ENCODE assay signal across 14 cellular contexts in the genomic region with DNA sequence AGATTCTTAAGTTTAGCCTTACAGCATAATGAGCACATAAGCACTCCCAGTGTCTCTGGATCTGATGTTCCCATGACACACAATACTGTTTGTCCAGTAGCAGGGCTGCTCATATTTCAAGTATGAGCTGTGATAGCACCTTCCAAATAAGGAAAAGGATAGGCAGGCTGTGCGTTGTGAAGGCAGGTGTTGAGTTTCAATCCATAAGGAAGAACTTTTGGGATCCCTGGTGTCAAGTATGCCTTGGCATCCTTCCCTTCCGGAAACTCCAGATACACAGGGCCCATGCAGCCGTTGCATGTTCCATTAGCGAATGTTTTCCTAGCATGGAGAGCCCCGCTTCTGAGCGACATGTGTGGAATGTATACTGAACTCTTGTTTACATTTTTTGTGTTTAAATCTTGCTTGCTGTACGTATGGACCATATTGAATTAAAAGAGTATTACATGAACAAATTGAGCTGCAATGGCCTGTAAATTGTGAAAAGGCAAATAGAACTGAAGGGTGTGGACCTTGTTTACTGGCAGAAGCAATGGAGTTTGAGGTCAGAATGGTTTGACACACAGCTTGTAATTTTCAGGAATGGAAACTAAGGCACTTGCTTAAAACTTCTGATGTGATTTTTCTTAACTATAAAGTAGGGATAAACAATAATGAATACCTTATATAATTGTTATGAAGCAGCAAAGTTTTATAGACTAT. TPM values are rescaled to one million over a fixed set of nuclear protein-coding genes. Genes with fewer than 3 reads are reported as not detected.
DNase-seq lines count a peak whose midpoint lies in the region; ATAC-seq and TF ChIP-seq lines count a peak whose summit lies in the region.
"Had no signal": no experiment of that assay in that cellular context is flagged by ENCODE, and none has a peak within 500 bp of the region (broad histone marks: within the 10 kb centered on the region; RNA-seq: fewer than 3 reads in every experiment).

No MANE protein-coding gene starts in this region.

- H3K4me1 ChIP-seq in GM23338 (ENCODE audit: insufficient read depth), result 0 out of 2 replicates have a peak, but pooled peaks cover 5% of the 10 kb centered on the region

- H3K4me3 ChIP-seq in GM23338 (no peak overlapping the region), choroid plexus epithelial cell (ENCODE audit: low read depth, low read length) (no peak overlapping the region)

- H4K20me1 ChIP-seq in GM23338 (replicated peaks; ENCODE audit: insufficient read depth), result no peaks in the 10 kb centered on the region

- H2AFZ ChIP-seq in GM23338, result no peak overlapping the region

- H3K27me3 Mint-ChIP-seq in GM23338 (ENCODE audit: insufficient read depth, low read depth, poor library complexity), result peaks cover 8% of the 10 kb centered on the region
- H3K27me3 Mint-ChIP-seq: CD4-positive, alpha-beta T cell had no signal

- TF ChIP-seq CTCF in GM23338 (conservative IDR thresholded peaks at IDR 0.05; ENCODE audit: low read depth in 2 of 2), result no peak
- TF ChIP-seq CTCF in choroid plexus epithelial cell (conservative IDR thresholded peaks at IDR 0.05; ENCODE audit: low read depth, low read length), result no peak

- ATAC-seq in GM23338 (no peak), GM18498 (IDR thresholded peaks at IDR 0.05; ENCODE audit: unreplicated experiment) (no peak)
- ATAC-seq: naive thymus-derived CD8-positive, alpha-beta T cell had no signal

- H3K9me3 Mint-ChIP-seq in GM23338, result peaks cover 9% of the 10 kb centered on the region; the same call in 1 of the 3 replicates
- H3K9me3 Mint-ChIP-seq: CD4-positive, alpha-beta T cell had no signal

- H3K27ac ChIP-seq in GM23338 (ENCODE audit: low read depth) (no peak overlapping the region), substantia nigra (ENCODE audit: low read depth, low read length, poor library complexity, severe bottlenecking) (no peak overlapping the region)

- H3K4me3 Mint-ChIP-seq in GM23338, result no peak overlapping the region
- H3K4me3 Mint-ChIP-seq: brain; CD4-positive, alpha-beta T cell; naive thymus-derived CD8-positive, alpha-beta T cell had no signal

- H3K27ac Mint-ChIP-seq in GM23338, result no peak overlapping the region
- H3K27ac Mint-ChIP-seq: CD4-positive, alpha-beta T cell; naive thymus-derived CD8-positive, alpha-beta T cell had no signal

- DNase-seq in GM23338 (ENCODE audit: low spot score) (peak; percentile 32), NCI-H2196 treated with DMSO at 0.1 percent for 48 hours (lab: John Stamatoyannopoulos, UW; ENCODE audit: unreplicated experiment) (peak; percentile 76), choroid plexus epithelial cell (ENCODE audit: low read depth) (peak; percentile 9), non-pigmented ciliary epithelial cell (ENCODE audit: low read depth) (peak; percentile 5), HK-2 (ENCODE audit: unreplicated experiment) (no peak), substantia nigra (lab: John Stamatoyannopoulos, UW) (no peak)
- no peak for DNase-seq in activated CD4-positive, alpha-beta T cell treated with anti-CD3 and anti-CD28 coated beads, Interleukin-2, amount 50 U/mL, for 4 hours
- DNase-seq: activated CD4-positive, alpha-beta T cell treated with anti-CD3 and anti-CD28 coated beads, Interleukin-2, amount 50 U/mL, for 1 hour; CD4-positive, alpha-beta T cell; IMR-90; naive thymus-derived CD8-positive, alpha-beta T cell had no signal

- peaks cover 4% of the 10 kb centered on the region; the same call in 1 of the 2 replicates for H3K9me2 ChIP-seq in GM23338 (ENCODE audit: insufficient read depth)

- H3K4me2 ChIP-seq in GM23338, result 0 out of 2 replicates have a peak overlapping the region, but pooled peaks have one; percentile 21

- H3K27me3 ChIP-seq in GM23338 (ENCODE audit: insufficient read depth), result no peaks in the 10 kb centered on the region

- peaks cover 8% of the 10 kb centered on the region; the same call in 2 of the 3 replicates for H3K4me1 Mint-ChIP-seq in GM23338
- H3K4me1 Mint-ChIP-seq: naive thymus-derived CD8-positive, alpha-beta T cell had no signal

- H3K36me3 Mint-ChIP-seq in GM23338 (ENCODE audit: low read depth), result no peaks in the 10 kb centered on the region
- H3K36me3 Mint-ChIP-seq: brain; naive thymus-derived CD8-positive, alpha-beta T cell had no signal

- no peaks in the 10 kb centered on the region for H3F3A ChIP-seq in GM23338 (replicated peaks; ENCODE audit: low read depth)

- no peaks in the 10 kb centered on the region for H3K79me2 ChIP-seq in GM23338 (replicated peaks; ENCODE audit: insufficient read depth)

- H3K36me3 ChIP-seq in GM23338 (ENCODE audit: insufficient read depth), result no peaks in the 10 kb centered on the region

TF ChIP-seq in GM23338, 12 proteins besides CTCF, POLR2A, EP300 and RAD21:
- TF ChIP-seq NANOG (IDR thresholded peaks at IDR 0.05; ENCODE audit: borderline replicate concordance), result no peak
- no peak for TF ChIP-seq STAT1 (IDR thresholded peaks at IDR 0.05; ENCODE audit: unreplicated experiment)
- TF ChIP-seq, protein P1, sequence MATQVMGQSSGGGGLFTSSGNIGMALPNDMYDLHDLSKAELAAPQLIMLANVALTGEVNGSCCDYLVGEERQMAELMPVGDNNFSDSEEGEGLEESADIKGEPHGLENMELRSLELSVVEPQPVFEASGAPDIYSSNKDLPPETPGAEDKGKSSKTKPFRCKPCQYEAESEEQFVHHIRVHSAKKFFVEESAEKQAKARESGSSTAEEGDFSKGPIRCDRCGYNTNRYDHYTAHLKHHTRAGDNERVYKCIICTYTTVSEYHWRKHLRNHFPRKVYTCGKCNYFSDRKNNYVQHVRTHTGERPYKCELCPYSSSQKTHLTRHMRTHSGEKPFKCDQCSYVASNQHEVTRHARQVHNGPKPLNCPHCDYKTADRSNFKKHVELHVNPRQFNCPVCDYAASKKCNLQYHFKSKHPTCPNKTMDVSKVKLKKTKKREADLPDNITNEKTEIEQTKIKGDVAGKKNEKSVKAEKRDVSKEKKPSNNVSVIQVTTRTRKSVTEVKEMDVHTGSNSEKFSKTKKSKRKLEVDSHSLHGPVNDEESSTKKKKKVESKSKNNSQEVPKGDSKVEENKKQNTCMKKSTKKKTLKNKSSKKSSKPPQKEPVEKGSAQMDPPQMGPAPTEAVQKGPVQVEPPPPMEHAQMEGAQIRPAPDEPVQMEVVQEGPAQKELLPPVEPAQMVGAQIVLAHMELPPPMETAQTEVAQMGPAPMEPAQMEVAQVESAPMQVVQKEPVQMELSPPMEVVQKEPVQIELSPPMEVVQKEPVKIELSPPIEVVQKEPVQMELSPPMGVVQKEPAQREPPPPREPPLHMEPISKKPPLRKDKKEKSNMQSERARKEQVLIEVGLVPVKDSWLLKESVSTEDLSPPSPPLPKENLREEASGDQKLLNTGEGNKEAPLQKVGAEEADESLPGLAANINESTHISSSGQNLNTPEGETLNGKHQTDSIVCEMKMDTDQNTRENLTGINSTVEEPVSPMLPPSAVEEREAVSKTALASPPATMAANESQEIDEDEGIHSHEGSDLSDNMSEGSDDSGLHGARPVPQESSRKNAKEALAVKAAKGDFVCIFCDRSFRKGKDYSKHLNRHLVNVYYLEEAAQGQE (IDR thresholded peaks at IDR 0.05; ENCODE audit: unreplicated experiment), result no peak

RNA-seq across cellular contexts. Expression of gene COBL, which starts 33.7 kb away (rescaled TPM):
- 40.2 and 51.9 TPM in 2 replicates for total RNA-seq in GM23338 (2014; rRNA removed; shearing (Covaris generic))
- polyA plus RNA-seq in GM23338 (2016; fragmentation: Nextera tagmentation; extraction: Ambion mirVana), result 16.1 and 18.3 TPM in 2 replicates
- total RNA-seq: CD4-positive, alpha-beta T cell; glomerular endothelial cell; naive thymus-derived CD8-positive, alpha-beta T cell had no signal
- polyA plus RNA-seq: IMR-90; naive thymus-derived CD8-positive, alpha-beta T cell had no signal

Comparison
In these comparisons a context has a peak if more than half of its experiments do, and no peak if none do; other contexts are left out.
1. DNase-seq: peak in GM23338 (single experiment), NCI-H2196 treated with DMSO at 0.1 percent for 48 hours (single experiment), choroid plexus epithelial cell (single experiment) and non-pigmented ciliary epithelial cell (single experiment); none in HK-2 (single experiment), substantia nigra (0 of 49) and activated CD4-positive, alpha-beta T cell treated with anti-CD3 and anti-CD28 coated beads, Interleukin-2, amount 50 U/mL, for 4 hours (0 of 2).